8 cellular contexts compared by ENCODE assay signal in genomic region chr5:177553671-177554429, GRCh38. TPM values are rescaled to one million over a fixed set of nuclear protein-coding genes. Genes with fewer than 3 reads are reported as not detected.
DNase-seq lines count a peak whose midpoint lies in the region; ATAC-seq, FAIRE-seq and TF ChIP-seq lines count a peak whose summit lies in the region.

No MANE protein-coding gene starts in this region.

- TF ChIP-seq CTCF in pancreas (IDR thresholded peaks at IDR 0.05) (no peak), vagina (IDR thresholded peaks at IDR 0.05) (no peak)

- intact Hi-C loops in Right ventricle myocardium superior (cut with DNase I): no loop called here
- intact Hi-C loops in pancreas (cut with DNase I): no loop called here
- intact Hi-C loops in vagina (cut with DNase I): no loop called here

- TF ChIP-seq POLR2A in GM12891 (IDR thresholded peaks at IDR 0.05; ENCODE audit: low read depth, low read length) (no peak), vagina (IDR thresholded peaks at IDR 0.05) (no peak)

- WGBS in pancreas, 2 donors: 0% methylated on average over 32 to 72 of the region's 72 CpGs

- H3K4me3 ChIP-seq in pancreas (peak overlapping the region; percentile 68 to 93 (median 90)), vagina (peak overlapping the region; percentile 92 to 93)

- H3K27me3 ChIP-seq in pancreas (no peaks in the 10 kb centered on the region), vagina (no peaks in the 10 kb centered on the region)

- DNase-seq in GM12891 (ENCODE audit: insufficient read length, low spot score) (peak; percentile 75), HCEC 1CT (peak; percentile 7), NAMALWA (ENCODE audit: low spot score) (peak; percentile 32), Right ventricle myocardium superior (peak; percentile 64), pancreas (peak; percentile 45 to 87 (median 64)), vagina (ENCODE audit: extremely low spot score in 2 of 2) (no peak), COLO829 (ENCODE audit: low spot score) (no peak)
- peak; percentile 30 for DNase-seq in activated T-helper 9 cell treated with anti-CD3 and anti-CD28 coated beads, Interleukin-2, amount 50 U/mL, for 16 hours (ENCODE audit: low read depth)

- H3K4me1 ChIP-seq in pancreas (peaks cover 0 to 9% (median 0%) of the 10 kb centered on the region in 3 donors), vagina (peaks cover 44% of the 10 kb centered on the region)

- peak; percentile 43 for ATAC-seq in Right ventricle myocardium superior (ENCODE audit: poor library complexity)
- ATAC-seq in pancreas: peak; percentile 35 to 65 (median 58)

- H3K9me3 ChIP-seq in pancreas (no peaks in the 10 kb centered on the region), vagina (no peaks in the 10 kb centered on the region)

- H3K27ac ChIP-seq in pancreas (peak overlapping the region; percentile 5 to 73 (median 56)), vagina (peak overlapping the region; percentile 86)

- FAIRE-seq in GM12891 (lab: Jason Lieb, UNC): no peak
- no peak for FAIRE-seq in pancreas (lab: Jason Lieb, UNC)

- H3K36me3 ChIP-seq in pancreas (no peaks in the 10 kb centered on the region), vagina (peaks cover 0 to 3% of the 10 kb centered on the region in 2 donors)

TF ChIP-seq in GM12891, 5 proteins besides CTCF, POLR2A, EP300 and RAD21:
- no peak for TF ChIP-seq SPI1 (IDR thresholded peaks at IDR 0.05; ENCODE audit: low read depth, low read length)
- TF ChIP-seq PAX5 (IDR thresholded peaks at IDR 0.05; ENCODE audit: insufficient read depth, low read length, severe bottlenecking): no peak
- no peak for TF ChIP-seq POU2F2 (IDR thresholded peaks at IDR 0.05; ENCODE audit: low read depth, low read length)
- no peak for TF ChIP-seq POLR2AphosphoS5 (IDR thresholded peaks at IDR 0.05; ENCODE audit: low read depth, low read length)
- TF ChIP-seq TAF1 (IDR thresholded peaks at IDR 0.05; ENCODE audit: low read depth, low read length): no peak

RNA-seq across cellular contexts. Expression of gene FAM193B, which starts 0.5 kb away (rescaled TPM):
- polyA plus RNA-seq in GM12891 (2012; ENCODE audit: low read depth, missing spikeins): 28.6 TPM
- total RNA-seq in Right ventricle myocardium superior (23.2 TPM), pancreas (10 to 100 TPM; 30.1 to 79.7 (median 41.8) TPM), vagina (72.4 TPM)
- 100 to 1,000 TPM; 399 to 519 TPM for polyA plus RNA-seq in pancreas

RNA-seq across cellular contexts. Expression of gene DDX41, which starts 37.1 kb away (rescaled TPM):
- polyA plus RNA-seq in GM12891 (2012; ENCODE audit: low read depth, missing spikeins): 114 TPM
- total RNA-seq in Right ventricle myocardium superior (22.6 TPM), pancreas (10 to 100 TPM; 24.3 to 47.4 (median 39.4) TPM), vagina (125 TPM)
- 10 to 100 TPM; 68.3 to 88.1 TPM for polyA plus RNA-seq in pancreas

RNA-seq across cellular contexts. Expression of gene TMED9, which starts 38.2 kb away (rescaled TPM):
- polyA plus RNA-seq in GM12891 (2012; ENCODE audit: low read depth, missing spikeins): 119 TPM
- total RNA-seq in Right ventricle myocardium superior (61.0 TPM), pancreas (100 to 1,000 TPM in 5 of 6 donors, 10 to 100 TPM in 1; 99.1 to 167 (median 124) TPM), vagina (83.7 TPM)
- 100 to 1,000 TPM; 105 to 113 TPM for polyA plus RNA-seq in pancreas

RNA-seq across cellular contexts. Expression of gene DOK3, which starts 44.2 kb away (rescaled TPM):
- 73.2 TPM for polyA plus RNA-seq in GM12891 (2012; ENCODE audit: low read depth, missing spikeins)
- total RNA-seq in Right ventricle myocardium superior (4.2 TPM), pancreas (10 to 100 TPM in 1 of 6 donors, 1 to 10 TPM in 4, under 1 TPM in 1; 0.98 to 11.4 (median 4.3) TPM), vagina (12.0 TPM)
- polyA plus RNA-seq in pancreas: 1 to 10 TPM; 3.9 to 6.5 TPM

RNA-seq across cellular contexts. Expression of gene B4GALT7, which starts 46.1 kb away (rescaled TPM):
- 13.4 TPM for polyA plus RNA-seq in GM12891 (2012; ENCODE audit: low read depth, missing spikeins)
- total RNA-seq in Right ventricle myocardium superior (12.9 TPM), pancreas (10 to 100 TPM; 12.6 to 20.3 (median 15.8) TPM), vagina (19.4 TPM)
- polyA plus RNA-seq in pancreas: 10 to 100 TPM; 44.6 to 51.0 TPM

Comparison
In these comparisons a context has a peak if more than half of its experiments do, and no peak if none do; other contexts are left out.
1. DNase-seq: peak in GM12891 (single experiment), HCEC 1CT (single experiment), NAMALWA (single experiment), activated T-helper 9 cell treated with anti-CD3 and anti-CD28 coated beads, Interleukin-2, amount 50 U/mL, for 16 hours (single experiment), Right ventricle myocardium superior (single experiment) and pancreas (6 of 6); none in vagina (0 of 2) and COLO829 (single experiment).